ENCODE assay signal across 28 cellular contexts in genomic region chr14:51806624-51807023, GRCh38. TPM values are rescaled to one million over a fixed set of nuclear protein-coding genes. Genes with fewer than 3 reads are reported as not detected.
DNase-seq lines count a peak whose midpoint lies in the region; ATAC-seq and TF ChIP-seq lines count a peak whose summit lies in the region.
"Had no signal": no experiment of that assay in that cellular context is flagged by ENCODE, and none has a peak within 500 bp of the region (broad histone marks: within the 10 kb centered on the region; RNA-seq: fewer than 3 reads in every experiment).

No MANE protein-coding gene starts in this region.

- no peak overlapping the region for H3K27ac Mint-ChIP-seq in activated CD4-positive, alpha-beta T cell treated with anti-CD3 and anti-CD28 coated beads, Interleukin-2, amount 10 ng/mL, durations not matched to agents 24 days and 14 days
- peak overlapping the region; percentile 10 for H3K27ac Mint-ChIP-seq in glutamatergic neuron (ENCODE audit: unreplicated experiment)
- H3K27ac Mint-ChIP-seq: CD8-positive, alpha-beta memory T cell had no signal

- peaks cover 18% of the 10 kb centered on the region for H3K27me3 Mint-ChIP-seq in activated CD4-positive, alpha-beta T cell treated with anti-CD3 and anti-CD28 coated beads, Interleukin-2, amount 10 ng/mL, durations not matched to agents 24 days and 14 days
- H3K27me3 Mint-ChIP-seq in glutamatergic neuron (ENCODE audit: unreplicated experiment), result peaks cover 3% of the 10 kb centered on the region

- no peaks in the 10 kb centered on the region for H3K36me3 Mint-ChIP-seq in activated CD4-positive, alpha-beta T cell treated with anti-CD3 and anti-CD28 coated beads, Interleukin-2, amount 10 ng/mL, durations not matched to agents 24 days and 14 days (ENCODE audit: low read depth)
- H3K36me3 Mint-ChIP-seq in glutamatergic neuron (ENCODE audit: unreplicated experiment), result peaks cover 13% of the 10 kb centered on the region

- H3K9me3 ChIP-seq in smooth muscle cell (replicated peaks; ENCODE audit: low read depth), result no peaks in the 10 kb centered on the region
- H3K9me3 ChIP-seq: SJCRH30 had no signal

- no peak overlapping the region for H3K27ac ChIP-seq in smooth muscle cell (ENCODE audit: low read depth)
- H3K27ac ChIP-seq: 22Rv1, C4-2B, HL-60, KMS-11, SJCRH30 had no signal

- peak; percentile 40 for DNase-seq in activated CD4-positive, alpha-beta T cell treated with anti-CD3 and anti-CD28 coated beads, Interleukin-2, amount 10 ng/mL, durations not matched to agents 24 days and 14 days
- DNase-seq in activated CD4-positive, alpha-beta T cell treated with anti-CD3 and anti-CD28 coated beads, Interleukin-2, amount 50 U/mL, for 48 hours, result no peak
- no peak for DNase-seq in glutamatergic neuron
- DNase-seq in renal cortical epithelial cell (ENCODE audit: low read depth), result peak; percentile 38
- no peak for DNase-seq in smooth muscle cell (lab: John Stamatoyannopoulos, UW; ENCODE audit: unreplicated experiment)
- DNase-seq in GF-D8 (lab: John Stamatoyannopoulos, UW), result no peak
- DNase-seq: AML-193; Calu3; CD8-positive, alpha-beta memory T cell; DMS153; NCI-H1105; NCI-H146; NCI-H2029; NCI-H226; NCI-H510A treated with DMSO at 0.1 percent for 48 hours; NCI-H774; NK-92 treated with Interleukin-12 subunit alpha and Interleukin-12 subunit beta, amount 100 ng/mL, for 24 hours; SJCRH30 had no signal

- TF ChIP-seq CTCF in glutamatergic neuron (IDR thresholded peaks at IDR 0.05; ENCODE audit: partially characterized antibody, unreplicated experiment) (no peak), smooth muscle cell (IDR thresholded peaks at IDR 0.05; ENCODE audit: borderline replicate concordance, insufficient read depth, poor library complexity, severe bottlenecking) (no peak)

- 96% methylated on average over 1 of the region's 1 CpG for WGBS in smooth muscle cell (ENCODE audit: low lambda C conversion rate)

- no peak overlapping the region for H3K4me3 ChIP-seq in smooth muscle cell
- H3K4me3 ChIP-seq: HAP-1, SJCRH30 had no signal

- H2AFZ ChIP-seq in smooth muscle cell (ENCODE audit: low read depth), result no peak overlapping the region

- intact Hi-C loops in activated CD4-positive, alpha-beta T cell treated with anti-CD3 and anti-CD28 coated beads, Interleukin-2, amount 10 ng/mL, durations not matched to agents 24 days and 14 days (cut with micrococcal nuclease), result no loop called here

- no peaks in the 10 kb centered on the region for H3K27me3 ChIP-seq in smooth muscle cell (ENCODE audit: low read depth)
- H3K27me3 ChIP-seq: SJCRH30 had no signal

- no peaks in the 10 kb centered on the region for H3F3A ChIP-seq in smooth muscle cell (ENCODE audit: low read depth)

- H3K4me1 ChIP-seq in smooth muscle cell (ENCODE audit: low read depth), result peaks cover 4% of the 10 kb centered on the region
- H3K4me1 ChIP-seq: HAP-1, SJCRH30 had no signal

- H3K36me3 ChIP-seq in smooth muscle cell (ENCODE audit: low read depth), result no peaks in the 10 kb centered on the region
- H3K36me3 ChIP-seq: HAP-1, SJCRH30 had no signal

- no peaks in the 10 kb centered on the region for H3K4me1 Mint-ChIP-seq in activated CD4-positive, alpha-beta T cell treated with anti-CD3 and anti-CD28 coated beads, Interleukin-2, amount 10 ng/mL, durations not matched to agents 24 days and 14 days
- H3K4me1 Mint-ChIP-seq in glutamatergic neuron (ENCODE audit: low read depth, unreplicated experiment), result peaks cover 2% of the 10 kb centered on the region
- H3K4me1 Mint-ChIP-seq: CD8-positive, alpha-beta memory T cell had no signal

- H3K79me2 ChIP-seq in smooth muscle cell (ENCODE audit: low read depth), result no peaks in the 10 kb centered on the region

- no peak overlapping the region for H3K4me3 Mint-ChIP-seq in activated CD4-positive, alpha-beta T cell treated with anti-CD3 and anti-CD28 coated beads, Interleukin-2, amount 10 ng/mL, durations not matched to agents 24 days and 14 days
- no peak overlapping the region for H3K4me3 Mint-ChIP-seq in glutamatergic neuron (ENCODE audit: unreplicated experiment)
- H3K4me3 Mint-ChIP-seq: CD8-positive, alpha-beta memory T cell had no signal

- H3K9me3 Mint-ChIP-seq in activated CD4-positive, alpha-beta T cell treated with anti-CD3 and anti-CD28 coated beads, Interleukin-2, amount 10 ng/mL, durations not matched to agents 24 days and 14 days, result peaks cover 15% of the 10 kb centered on the region
- peaks cover 4% of the 10 kb centered on the region for H3K9me3 Mint-ChIP-seq in glutamatergic neuron (ENCODE audit: unreplicated experiment)

- no peaks in the 10 kb centered on the region for H4K20me1 ChIP-seq in smooth muscle cell (ENCODE audit: low read depth)

- H3K9ac ChIP-seq in smooth muscle cell (ENCODE audit: low read depth), result no peak overlapping the region
- H3K9ac ChIP-seq: KMS-11 had no signal

- no peak overlapping the region for H3K4me2 ChIP-seq in smooth muscle cell
- H3K4me2 ChIP-seq: KMS-11 had no signal

- ATAC-seq in GM18517 (IDR thresholded peaks at IDR 0.05; ENCODE audit: unreplicated experiment), result no peak
- ATAC-seq: Panc1 had no signal

TF ChIP-seq in PFSK-1, 5 proteins besides CTCF, POLR2A, EP300 and RAD21:
- TF ChIP-seq POLR2AphosphoS5 (IDR thresholded peaks at IDR 0.05; ENCODE audit: low read depth, low read length) (no peak), TAF1 (IDR thresholded peaks at IDR 0.05; ENCODE audit: borderline replicate concordance, insufficient read depth, low read length) (no peak), REST (IDR thresholded peaks at IDR 0.05; ENCODE audit: insufficient read depth in 1 of 2, low read depth in 2 of 2, low read length in 2 of 2) (peak; percentile 23 to 85; a peak in 2 of 4 replicates)

RNA-seq across cellular contexts. Expression of gene GNG2, which starts 53.8 kb away (rescaled TPM):
- 104 and 105 TPM in 2 replicates for total RNA-seq in activated CD4-positive, alpha-beta T cell treated with anti-CD3 and anti-CD28 coated beads, Interleukin-2, amount 10 ng/mL, durations not matched to agents 24 days and 14 days
- not detected for polyA plus RNA-seq in PFSK-1 (2012; ENCODE audit: insufficient read length, low read depth)
- 245 TPM for total RNA-seq in glutamatergic neuron (ENCODE audit: unreplicated experiment)
- 0.52 and 2.8 TPM in 2 replicates for total RNA-seq in renal cortical epithelial cell
- 128 and 132 TPM in 2 replicates for total RNA-seq in smooth muscle cell
- polyA plus RNA-seq in smooth muscle cell, result 61.5 and 83.6 TPM in 2 replicates
- total RNA-seq: Calu3, G401, HT-29 had no signal

Comparison
In these comparisons a context has a peak if more than half of its experiments do, and no peak if none do; other contexts are left out.
1. DNase-seq: peak in activated CD4-positive, alpha-beta T cell treated with anti-CD3 and anti-CD28 coated beads, Interleukin-2, amount 10 ng/mL, durations not matched to agents 24 days and 14 days (single experiment) and renal cortical epithelial cell (single experiment); none in activated CD4-positive, alpha-beta T cell treated with anti-CD3 and anti-CD28 coated beads, Interleukin-2, amount 50 U/mL, for 48 hours (0 of 2), glutamatergic neuron (single experiment), smooth muscle cell (single experiment) and GF-D8 (single experiment).
2. RNA of gene GNG2, which starts 53.8 kb away (total RNA-seq): 245 TPM in glutamatergic neuron (single experiment), 128 to 132 TPM in smooth muscle cell and 104 to 105 TPM in activated CD4-positive, alpha-beta T cell treated with anti-CD3 and anti-CD28 coated beads, Interleukin-2, amount 10 ng/mL, durations not matched to agents 24 days and 14 days; 0.52 to 2.8 TPM in renal cortical epithelial cell; every median in the first group is over 10 times any median in the second.